Comparison of ENCODE assay signal across 10 cellular contexts in the genomic region with DNA sequence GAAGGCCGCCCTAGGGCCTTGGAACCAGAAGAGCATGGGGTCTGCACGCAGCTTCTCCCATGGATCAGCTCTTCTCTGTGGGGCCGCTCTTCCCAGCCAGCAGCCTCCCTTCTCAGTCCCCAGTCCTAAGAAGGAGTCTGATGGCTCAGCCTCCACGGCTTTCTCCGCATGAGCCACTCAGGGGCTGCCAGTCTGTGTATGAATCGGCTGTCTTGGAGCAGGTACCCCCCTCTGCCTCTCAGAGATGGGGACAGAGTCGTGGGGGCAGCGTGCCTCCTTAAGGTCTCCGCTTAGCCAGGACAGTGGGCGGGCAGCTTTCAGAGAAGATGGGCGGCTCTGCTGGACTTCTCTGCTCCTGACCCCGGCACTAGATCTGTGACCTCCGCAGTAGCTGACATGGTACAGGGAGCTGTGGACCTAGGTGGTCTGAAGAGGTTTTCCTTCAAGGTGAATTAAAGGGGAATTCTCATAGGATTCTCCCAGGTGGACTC. TPM values are rescaled to one million over a fixed set of nuclear protein-coding genes. Genes with fewer than 3 reads are reported as not detected.
DNase-seq lines count a peak whose midpoint lies in the region; ATAC-seq and TF ChIP-seq lines count a peak whose summit lies in the region.
"Had no signal": no experiment of that assay in that cellular context is flagged by ENCODE, and none has a peak within 500 bp of the region (broad histone marks: within the 10 kb centered on the region; RNA-seq: fewer than 3 reads in every experiment).

No MANE protein-coding gene starts in this region.

- peaks cover 83% of the 10 kb centered on the region for H3K4me1 Mint-ChIP-seq in activated CD8-positive, alpha-beta T cell treated with anti-CD3 and anti-CD28 coated beads for 36 hours (ENCODE audit: low read depth)

- ATAC-seq in GM18867 (IDR thresholded peaks at IDR 0.05; ENCODE audit: unreplicated experiment) (peak; percentile 0), HG02759 (IDR thresholded peaks at IDR 0.05; ENCODE audit: unreplicated experiment) (peak; percentile 2), sciatic nerve (peak; percentile 6)
- no peak for ATAC-seq in activated CD8-positive, alpha-beta T cell treated with anti-CD3 and anti-CD28 coated beads for 36 hours
- no peak for ATAC-seq in activated CD4-positive, CD25-positive, alpha-beta regulatory T cell treated with anti-CD3 and anti-CD28 coated beads, Interleukin-2, amount 50 U/mL, for 24 hours

- no peaks in the 10 kb centered on the region for H3K27me3 Mint-ChIP-seq in activated CD8-positive, alpha-beta T cell treated with anti-CD3 and anti-CD28 coated beads for 36 hours

- no peaks in the 10 kb centered on the region for H3K9me3 Mint-ChIP-seq in activated CD8-positive, alpha-beta T cell treated with anti-CD3 and anti-CD28 coated beads for 36 hours

- H3K27ac Mint-ChIP-seq in activated CD8-positive, alpha-beta T cell treated with anti-CD3 and anti-CD28 coated beads for 36 hours: peak overlapping the region; percentile 85

- peaks cover 46% of the 10 kb centered on the region for H3K36me3 Mint-ChIP-seq in activated CD8-positive, alpha-beta T cell treated with anti-CD3 and anti-CD28 coated beads for 36 hours (ENCODE audit: low read depth)

- no peak for TF ChIP-seq CTCF in activated CD8-positive, alpha-beta T cell treated with anti-CD3 and anti-CD28 coated beads for 36 hours (IDR thresholded peaks at IDR 0.05)

- POLR2A ChIA-PET in activated CD8-positive, alpha-beta T cell treated with anti-CD3 and anti-CD28 coated beads for 36 hours (lab: Charles Lee): interaction anchor here (1.3 to 10.3 kb wide), 6 partner anchors 11 to 337 kb away, joined by 3 to 119 read pairs (median 10); a partner anchor contains a TSS

- H3K4me3 Mint-ChIP-seq in activated CD8-positive, alpha-beta T cell treated with anti-CD3 and anti-CD28 coated beads for 36 hours: peak overlapping the region; percentile 32

- no peak for DNase-seq in activated CD8-positive, alpha-beta T cell treated with anti-CD3 and anti-CD28 coated beads for 36 hours
- DNase-seq in sciatic nerve (ENCODE audit: low spot score) (peak; percentile 50), SKM-1 treated with dmso at 0.1 percent for 144 hours (lab: John Stamatoyannopoulos, UW; ENCODE audit: unreplicated experiment) (no peak), NCI-H146 (lab: John Stamatoyannopoulos, UW) (no peak), NCI-H2196 treated with DMSO at 0.1 percent for 48 hours (lab: John Stamatoyannopoulos, UW; ENCODE audit: unreplicated experiment) (no peak)

- CTCF ChIA-PET in activated CD8-positive, alpha-beta T cell treated with anti-CD3 and anti-CD28 coated beads for 36 hours (lab: Charles Lee): interaction anchor here (1.2 to 5.3 kb wide), 6 partner anchors 12 to 28 kb away, joined by 3 to 32 read pairs (median 6); a partner anchor contains a TSS

- intact Hi-C loops in activated CD8-positive, alpha-beta T cell treated with anti-CD3 and anti-CD28 coated beads for 36 hours (cut with micrococcal nuclease): loop anchor here (5.0 kb wide), 1 partner anchor 161 kb away; no protein-coding TSS in a partner anchor
- intact Hi-C loops in sciatic nerve (cut with DNase I): no loop called here

RNA-seq across cellular contexts. Expression of a gene that starts 21.6 kb away (rescaled TPM):
- total RNA-seq in activated CD8-positive, alpha-beta T cell treated with anti-CD3 and anti-CD28 coated beads for 36 hours: 10 to 100 TPM; 38.6 to 40.2 TPM
- total RNA-seq in sciatic nerve: 56.3 TPM

RNA-seq across cellular contexts. Expression of a gene that starts 49.3 kb away (rescaled TPM):
- total RNA-seq in activated CD8-positive, alpha-beta T cell treated with anti-CD3 and anti-CD28 coated beads for 36 hours: not detected
- total RNA-seq in sciatic nerve: not detected
- total RNA-seq: aorta; T-helper 2 cell treated with Interferon-gamma antibody and Interleukin-4, amounts not matched to agents 100 ng/mL and 5 ng/mL, for 36 hours had no signal

Comparison
In these comparisons a context has a peak if more than half of its experiments do, and no peak if none do; other contexts are left out.
1. ATAC-seq: peak in GM18867 (single experiment), HG02759 (single experiment) and sciatic nerve (single experiment); none in activated CD8-positive, alpha-beta T cell treated with anti-CD3 and anti-CD28 coated beads for 36 hours (single experiment) and activated CD4-positive, CD25-positive, alpha-beta regulatory T cell treated with anti-CD3 and anti-CD28 coated beads, Interleukin-2, amount 50 U/mL, for 24 hours (0 of 2).